ENCODE assay signal across 8 cellular contexts in the genomic region with DNA sequence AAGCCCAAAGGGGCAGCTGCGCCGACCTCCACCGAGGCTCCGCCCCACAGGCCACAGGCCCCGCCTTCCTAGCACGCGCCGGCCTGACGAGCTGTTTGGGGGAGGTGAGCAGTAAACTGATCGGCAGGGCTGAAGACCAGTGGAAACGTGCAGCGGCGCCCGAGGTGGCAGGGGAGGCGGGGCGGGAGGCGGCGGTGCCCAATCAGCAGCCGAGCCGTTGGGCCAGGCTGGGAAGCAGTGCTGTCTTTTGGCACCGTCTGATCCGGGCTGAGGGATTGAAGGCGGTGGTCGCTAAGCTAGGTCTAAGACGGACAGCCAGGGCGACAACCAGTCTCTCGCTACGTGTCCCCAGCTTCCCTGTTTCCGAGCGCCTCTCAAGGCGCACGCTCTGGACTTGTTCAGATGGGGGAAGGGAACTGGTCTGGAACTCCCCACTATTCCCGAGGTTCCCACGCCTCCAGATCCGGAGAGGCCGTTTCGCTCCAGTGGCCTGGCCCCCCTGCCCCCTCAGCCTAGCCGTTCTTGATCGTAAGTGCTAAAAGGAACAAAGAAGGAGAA. TPM values are rescaled to one million over a fixed set of nuclear protein-coding genes. Genes with fewer than 3 reads are reported as not detected.
DNase-seq lines count a peak whose midpoint lies in the region; ATAC-seq, FAIRE-seq and TF ChIP-seq lines count a peak whose summit lies in the region.

A gene with protein sequence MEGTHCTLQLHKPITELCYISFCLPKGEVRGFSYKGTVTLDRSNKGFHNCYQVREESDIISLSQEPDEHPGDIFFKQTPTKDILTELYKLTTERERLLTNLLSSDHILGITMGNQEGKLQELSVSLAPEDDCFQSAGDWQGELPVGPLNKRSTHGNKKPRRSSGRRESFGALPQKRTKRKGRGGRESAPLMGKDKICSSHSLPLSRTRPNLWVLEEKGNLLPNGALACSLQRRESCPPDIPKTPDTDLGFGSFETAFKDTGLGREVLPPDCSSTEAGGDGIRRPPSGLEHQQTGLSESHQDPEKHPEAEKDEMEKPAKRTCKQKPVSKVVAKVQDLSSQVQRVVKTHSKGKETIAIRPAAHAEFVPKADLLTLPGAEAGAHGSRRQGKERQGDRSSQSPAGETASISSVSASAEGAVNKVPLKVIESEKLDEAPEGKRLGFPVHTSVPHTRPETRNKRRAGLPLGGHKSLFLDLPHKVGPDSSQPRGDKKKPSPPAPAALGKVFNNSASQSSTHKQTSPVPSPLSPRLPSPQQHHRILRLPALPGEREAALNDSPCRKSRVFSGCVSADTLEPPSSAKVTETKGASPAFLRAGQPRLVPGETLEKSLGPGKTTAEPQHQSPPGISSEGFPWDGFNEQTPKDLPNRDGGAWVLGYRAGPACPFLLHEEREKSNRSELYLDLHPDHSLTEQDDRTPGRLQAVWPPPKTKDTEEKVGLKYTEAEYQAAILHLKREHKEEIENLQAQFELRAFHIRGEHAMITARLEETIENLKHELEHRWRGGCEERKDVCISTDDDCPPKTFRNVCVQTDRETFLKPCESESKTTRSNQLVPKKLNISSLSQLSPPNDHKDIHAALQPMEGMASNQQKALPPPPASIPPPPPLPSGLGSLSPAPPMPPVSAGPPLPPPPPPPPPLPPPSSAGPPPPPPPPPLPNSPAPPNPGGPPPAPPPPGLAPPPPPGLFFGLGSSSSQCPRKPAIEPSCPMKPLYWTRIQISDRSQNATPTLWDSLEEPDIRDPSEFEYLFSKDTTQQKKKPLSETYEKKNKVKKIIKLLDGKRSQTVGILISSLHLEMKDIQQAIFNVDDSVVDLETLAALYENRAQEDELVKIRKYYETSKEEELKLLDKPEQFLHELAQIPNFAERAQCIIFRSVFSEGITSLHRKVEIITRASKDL (N-terminal part only) (minus strand): TSS at position 11 of the 558 bp plus-strand sequence. CDS start 39,800 bp downstream, outside the sequence.

- peaks cover 2% of the 10 kb centered on the region for H3K9me3 ChIP-seq in iPS-18c (ENCODE audit: control insufficient read depth, insufficient read depth, low read length)

- DNase-seq in GM12865 (ENCODE audit: low read depth) (peak; percentile 88), NCI-H2029 treated with DMSO at 0.1 percent for 48 hours (lab: John Stamatoyannopoulos, UW) (peak; percentile 64), bronchial epithelial cell (ENCODE audit: low read depth) (peak; percentile 84), skeletal muscle cell (ENCODE audit: low read depth) (peak; percentile 74), KG1 (lab: John Stamatoyannopoulos, UW) (no peak)
- peak; percentile 76 to 84 (median 80) for DNase-seq in activated CD4-positive, CD25-positive, alpha-beta regulatory T cell (lab: John Stamatoyannopoulos, UW)

- no peak for TF ChIP-seq CTCF in GM12865 (IDR thresholded peaks at IDR 0.05; ENCODE audit: insufficient read depth, low read depth, low read length, missing control alignments)
- TF ChIP-seq CTCF in bronchial epithelial cell (IDR thresholded peaks at IDR 0.05; ENCODE audit: insufficient read depth, low read length, severe bottlenecking): no peak

- no peaks in the 10 kb centered on the region for H3K36me3 ChIP-seq in bronchial epithelial cell (ENCODE audit: control insufficient read depth, insufficient read depth, low read length)

- FAIRE-seq in bronchial epithelial cell (lab: Jason Lieb, UNC): no peak

- peaks cover 9% of the 10 kb centered on the region for H3K27me3 ChIP-seq in bronchial epithelial cell (ENCODE audit: control insufficient read depth, insufficient read depth, low read length)

- H3K4me3 ChIP-seq in GM12865 (ENCODE audit: low read depth, low read length) (peak within 1 kb of the TSS; percentile 25), bronchial epithelial cell (ENCODE audit: low read depth, low read length) (peak within 1 kb of the TSS; percentile 55), iPS-18c (ENCODE audit: insufficient read depth, low read depth, low read length) (peak within 1 kb of the TSS; percentile 52), skeletal muscle cell (ENCODE audit: low read depth, low read length) (peak within 1 kb of the TSS; percentile 57)

- peak; percentile 99 for ATAC-seq in HG02678 (IDR thresholded peaks at IDR 0.05; ENCODE audit: unreplicated experiment)

RNA-seq across cellular contexts. Expression of the gene that starts here (rescaled TPM):
- total RNA-seq in bronchial epithelial cell: 1.6 and 2.2 TPM in 2 replicates
